ENCODE assay signal across 15 cellular contexts in genomic region chr5:97531549-97531948, GRCh38.
A peak's percentile ranks its signal among the peaks of the same experiment; 100 is the strongest.
DNase-seq lines count a peak whose midpoint lies in the region; ATAC-seq and TF ChIP-seq lines count a peak whose summit lies in the region.
"Had no signal": no experiment of that assay in that cellular context is flagged by ENCODE, and none has a peak within 500 bp of the region (broad histone marks: within the 10 kb centered on the region; RNA-seq: fewer than 3 reads in every experiment).

No MANE protein-coding gene starts in this region.

- H3K4me1 ChIP-seq in breast epithelium (no peaks in the 10 kb centered on the region), testis (no peaks in the 10 kb centered on the region)

- peak; percentile 51 for ATAC-seq in GM18502 (IDR thresholded peaks at IDR 0.05; ENCODE audit: poor library complexity, unreplicated experiment)
- ATAC-seq in GM19395 (IDR thresholded peaks at IDR 0.05; ENCODE audit: unreplicated experiment) = peak; percentile 84
- ATAC-seq in HG02763 (IDR thresholded peaks at IDR 0.05; ENCODE audit: unreplicated experiment) = peak; percentile 74
- peak; percentile 49 for ATAC-seq in HG03520 (IDR thresholded peaks at IDR 0.05; ENCODE audit: unreplicated experiment)
- no peak for ATAC-seq in Right ventricle myocardium inferior
- ATAC-seq: sciatic nerve; stimulated activated naive CD8-positive, alpha-beta T cell treated with anti-CD3 and anti-CD28 coated beads, Interleukin-15, amount 100 ng/mL, for 72 hours had no signal

- WGBS in testis, 2 donors = 80 to 92% methylated on average over 2 of the region's 2 CpGs

- peaks cover 17% of the 10 kb centered on the region for H3K4me1 Mint-ChIP-seq in CD14-positive monocyte
- H3K4me1 Mint-ChIP-seq: activated CD4-positive, alpha-beta memory T cell treated with anti-CD3 and anti-CD28 coated beads, Interleukin-2, amount 10 ng/mL, durations not matched to agents 7 days and 5 days had no signal

- no peaks in the 10 kb centered on the region for H3K36me3 Mint-ChIP-seq in CD14-positive monocyte

- H3K27ac ChIP-seq in breast epithelium (no peak overlapping the region), testis (no peak overlapping the region)

- peak overlapping the region in 3 of 7 donors; percentile 6 to 46 (median 25) for H3K27ac Mint-ChIP-seq in CD14-positive monocyte
- H3K27ac Mint-ChIP-seq: activated CD4-positive, alpha-beta memory T cell treated with anti-CD3 and anti-CD28 coated beads, Interleukin-2, amount 10 ng/mL, durations not matched to agents 7 days and 5 days; stimulated activated naive CD8-positive, alpha-beta T cell treated with anti-CD3 and anti-CD28 coated beads, Interleukin-15, amount 100 ng/mL, for 72 hours had no signal

- H3K36me3 ChIP-seq in breast epithelium (no peaks in the 10 kb centered on the region), testis (ENCODE audit: low read depth, missing control alignments) (no peaks in the 10 kb centered on the region)

- no peaks in the 10 kb centered on the region for H3K9me3 ChIP-seq in breast epithelium
- H3K9me3 ChIP-seq in testis = no peaks in the 10 kb centered on the region

- DNase-seq in CD14-positive monocyte (ENCODE audit: low spot score) (no peak), breast epithelium (ENCODE audit: low spot score in 2 of 2) (no peak), Right ventricle myocardium inferior (ENCODE audit: missing footprints) (no peak), testis (no peak)
- DNase-seq: activated CD4-positive, alpha-beta memory T cell treated with anti-CD3 and anti-CD28 coated beads, Interleukin-2, amount 10 ng/mL, durations not matched to agents 7 days and 5 days; activated effector memory CD4-positive, alpha-beta T cell treated with Interleukin-2 at 50 U/mL for 16 hours; DMS53; NCI-H1417; stimulated activated naive CD8-positive, alpha-beta T cell treated with anti-CD3 and anti-CD28 coated beads, Interleukin-15, amount 100 ng/mL, for 72 hours; T-helper 9 cell had no signal

- intact Hi-C loops in CD14-positive monocyte (cut with micrococcal nuclease) = no loop called here
- intact Hi-C loops in breast epithelium (cut with DNase I; ENCODE audit: low total_unique reads) = no loop called here
- intact Hi-C loops in Right ventricle myocardium inferior (cut with DNase I) = no loop called here
- intact Hi-C loops in testis (cut with DNase I; ENCODE audit: low total_unique reads) = no loop called here

- TF ChIP-seq POLR2A in breast epithelium (IDR thresholded peaks at IDR 0.05) = no peak
- TF ChIP-seq POLR2A in testis (IDR thresholded peaks at IDR 0.05) = no peak

- TF ChIP-seq CTCF in CD14-positive monocyte (IDR thresholded peaks at IDR 0.05) (no peak), breast epithelium (IDR thresholded peaks at IDR 0.05) (no peak), testis (IDR thresholded peaks at IDR 0.05) (no peak)

- no peaks in the 10 kb centered on the region for H3K27me3 Mint-ChIP-seq in CD14-positive monocyte (ENCODE audit: low read depth in 3 of 3)
- H3K27me3 Mint-ChIP-seq: activated CD4-positive, alpha-beta memory T cell treated with anti-CD3 and anti-CD28 coated beads, Interleukin-2, amount 10 ng/mL, durations not matched to agents 7 days and 5 days; stimulated activated naive CD8-positive, alpha-beta T cell treated with anti-CD3 and anti-CD28 coated beads, Interleukin-15, amount 100 ng/mL, for 72 hours had no signal

- H3K4me3 Mint-ChIP-seq in CD14-positive monocyte = no peak overlapping the region
- H3K4me3 Mint-ChIP-seq: activated CD4-positive, alpha-beta memory T cell treated with anti-CD3 and anti-CD28 coated beads, Interleukin-2, amount 10 ng/mL, durations not matched to agents 7 days and 5 days; stimulated activated naive CD8-positive, alpha-beta T cell treated with anti-CD3 and anti-CD28 coated beads, Interleukin-15, amount 100 ng/mL, for 72 hours had no signal

- H3K27me3 ChIP-seq in breast epithelium (no peaks in the 10 kb centered on the region), testis (no peaks in the 10 kb centered on the region)

- peaks cover 0 to 3% (median 0%) of the 10 kb centered on the region in 7 donors for H3K9me3 Mint-ChIP-seq in CD14-positive monocyte
- H3K9me3 Mint-ChIP-seq: activated CD4-positive, alpha-beta memory T cell treated with anti-CD3 and anti-CD28 coated beads, Interleukin-2, amount 10 ng/mL, durations not matched to agents 7 days and 5 days; stimulated activated naive CD8-positive, alpha-beta T cell treated with anti-CD3 and anti-CD28 coated beads, Interleukin-15, amount 100 ng/mL, for 72 hours had no signal

- H3K4me3 ChIP-seq in breast epithelium (no peak overlapping the region), testis (no peak overlapping the region)
